15 cellular contexts compared by ENCODE assay signal in genomic region chrX:28135378-28136047, GRCh38.
"Had no signal": no experiment of that assay in that cellular context is flagged by ENCODE, and none has a peak within 500 bp of the region (broad histone marks: within the 10 kb centered on the region; RNA-seq: fewer than 3 reads in every experiment).

No MANE protein-coding gene starts in this region.

- H3K36me3 Mint-ChIP-seq: naive thymus-derived CD4-positive, alpha-beta T cell; WTC11 had no signal

- H3K9me3 ChIP-seq: neutrophil, prostate gland, sigmoid colon had no signal

- H3K36me3 ChIP-seq: neutrophil, prostate gland, sigmoid colon had no signal

- DNase-seq: activated CD4-positive, alpha-beta T cell treated with anti-CD3 and anti-CD28 coated beads for 48 hours; activated naive CD4-positive, alpha-beta T cell treated with Interleukin-2 at 50 U/mL for 16 hours; activated naive CD8-positive, alpha-beta T cell treated with anti-CD3 and anti-CD28 coated beads, Interleukin-2, amount 50 U/mL, for 24 hours; hypothalamus; naive thymus-derived CD4-positive, alpha-beta T cell; sigmoid colon; stimulated activated CD4-positive, alpha-beta T cell treated with anti-CD3 and anti-CD28 coated beads, Interleukin-2, amount 100 ng/mL, for 48 hours; stimulated activated naive CD8-positive, alpha-beta T cell treated with anti-CD3 and anti-CD28 coated beads, Interleukin-15, Interleukin-2, amounts not matched to agents 100 U/mL and 50 U/mL, for 24 hours had no signal

- H3K4me3 ChIP-seq: lung, prostate gland, sigmoid colon had no signal

- H3K4me1 ChIP-seq: prostate gland, sigmoid colon had no signal

- H3K27me3 ChIP-seq: neutrophil, sigmoid colon had no signal

- H3K27ac Mint-ChIP-seq: activated naive CD8-positive, alpha-beta T cell treated with anti-CD3 and anti-CD28 coated beads, Interleukin-2, amount 50 U/mL, for 24 hours; activated T-helper 1 cell treated with anti-CD3 and anti-CD28 coated beads, Interleukin-12 subunit alpha, Interleukin-12 subunit beta, Interleukin-2, Interleukin-4 antibody, amounts not matched to agents 30 ng/mL and 10 ng/mL and 1 ng/mL, durations not matched to agents 14 hours and 24 hours and 36 hours; naive thymus-derived CD4-positive, alpha-beta T cell; T-helper 1 cell treated with Interleukin-12 subunit alpha and Interleukin-12 subunit beta and Interleukin-4 antibody, amounts not matched to agents 30 μg/mL and 1 μg/mL, for 36 hours; WTC11 had no signal

- H3K27me3 Mint-ChIP-seq: activated naive CD8-positive, alpha-beta T cell treated with anti-CD3 and anti-CD28 coated beads, Interleukin-2, amount 50 U/mL, for 24 hours; naive thymus-derived CD4-positive, alpha-beta T cell had no signal

- H3K4me1 Mint-ChIP-seq: activated naive CD8-positive, alpha-beta T cell treated with anti-CD3 and anti-CD28 coated beads, Interleukin-2, amount 50 U/mL, for 24 hours; naive thymus-derived CD4-positive, alpha-beta T cell; WTC11 had no signal

- H3K27ac ChIP-seq: neutrophil, prostate gland, sigmoid colon had no signal

- H3K9me3 Mint-ChIP-seq: activated naive CD8-positive, alpha-beta T cell treated with anti-CD3 and anti-CD28 coated beads, Interleukin-2, amount 50 U/mL, for 24 hours; activated T-helper 1 cell treated with anti-CD3 and anti-CD28 coated beads, Interleukin-12 subunit alpha, Interleukin-12 subunit beta, Interleukin-2, Interleukin-4 antibody, amounts not matched to agents 30 ng/mL and 10 ng/mL and 1 ng/mL, durations not matched to agents 14 hours and 24 hours and 36 hours; T-helper 1 cell treated with Interleukin-12 subunit alpha and Interleukin-12 subunit beta and Interleukin-4 antibody, amounts not matched to agents 30 μg/mL and 1 μg/mL, for 36 hours; WTC11 had no signal

- ATAC-seq: activated naive CD8-positive, alpha-beta T cell treated with anti-CD3 and anti-CD28 coated beads, Interleukin-2, amount 50 U/mL, for 24 hours; naive thymus-derived CD4-positive, alpha-beta T cell; SK-N-SH treated with all-trans-retinoic acid at 6 μM for 48 hours; stimulated activated naive CD8-positive, alpha-beta T cell treated with anti-CD3 and anti-CD28 coated beads, Interleukin-15, Interleukin-2, amounts not matched to agents 100 U/mL and 50 U/mL, for 24 hours; WTC11 had no signal

- H3K4me3 Mint-ChIP-seq: activated naive CD8-positive, alpha-beta T cell treated with anti-CD3 and anti-CD28 coated beads, Interleukin-2, amount 50 U/mL, for 24 hours; activated T-helper 1 cell treated with anti-CD3 and anti-CD28 coated beads, Interleukin-12 subunit alpha, Interleukin-12 subunit beta, Interleukin-2, Interleukin-4 antibody, amounts not matched to agents 30 ng/mL and 10 ng/mL and 1 ng/mL, durations not matched to agents 14 hours and 24 hours and 36 hours; naive thymus-derived CD4-positive, alpha-beta T cell; T-helper 1 cell treated with Interleukin-12 subunit alpha and Interleukin-12 subunit beta and Interleukin-4 antibody, amounts not matched to agents 30 μg/mL and 1 μg/mL, for 36 hours; WTC11 had no signal
